20 cellular contexts compared by ENCODE assay signal in the genomic region with DNA sequence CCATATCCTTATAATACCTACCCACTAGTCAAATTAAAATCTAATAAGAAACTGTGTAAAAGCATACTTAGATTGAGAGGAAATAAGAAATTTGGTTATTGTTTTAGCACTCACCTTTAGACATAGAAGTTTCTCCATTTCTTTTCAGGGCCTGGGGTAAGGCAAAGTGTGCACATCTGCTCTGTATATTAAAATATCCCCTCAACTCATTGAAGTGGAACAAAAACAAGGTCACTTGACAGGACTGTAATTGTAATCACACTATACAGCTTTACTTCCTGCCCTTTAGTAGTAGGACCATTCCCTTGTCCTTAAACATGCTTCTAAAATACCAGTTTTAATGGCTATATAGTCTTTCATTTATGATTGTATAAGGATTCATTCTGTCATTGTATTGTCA. TPM values are rescaled to one million over a fixed set of nuclear protein-coding genes. Genes with fewer than 3 reads are reported as not detected.
DNase-seq lines count a peak whose midpoint lies in the region; TF ChIP-seq lines count a peak whose summit lies in the region.
"Had no signal": no experiment of that assay in that cellular context is flagged by ENCODE, and none has a peak within 500 bp of the region (broad histone marks: within the 10 kb centered on the region; RNA-seq: fewer than 3 reads in every experiment).

No MANE protein-coding gene starts in this region.

- no peaks in the 10 kb centered on the region for H3K27me3 Mint-ChIP-seq in activated naive CD4-positive, alpha-beta T cell treated with anti-CD3 and anti-CD28 coated beads, Interleukin-2, amount 10 ng/mL, durations not matched to agents 7 days and 5 days
- no peaks in the 10 kb centered on the region for H3K27me3 Mint-ChIP-seq in activated T-helper 1 cell treated with anti-CD3 and anti-CD28 coated beads, Interleukin-12 subunit alpha, Interleukin-12 subunit beta, Interleukin-2, Interleukin-4 antibody, amounts not matched to agents 30 ng/mL and 10 ng/mL and 1 ng/mL, durations not matched to agents 14 hours and 24 hours and 36 hours (ENCODE audit: insufficient read depth)

- peak overlapping the region; percentile 64 for H3K27ac ChIP-seq in HL-60 (replicated peaks)
- H3K27ac ChIP-seq in spleen: peak overlapping the region in 7 of 8 donors; percentile 67 to 87 (median 83)
- H3K27ac ChIP-seq: neural progenitor cell, psoas muscle, RWPE1, VCaP had no signal

- intact Hi-C loops in activated T-helper 1 cell treated with anti-CD3 and anti-CD28 coated beads, Interleukin-12 subunit alpha, Interleukin-12 subunit beta, Interleukin-2, Interleukin-4 antibody, amounts not matched to agents 30 ng/mL and 10 ng/mL and 1 ng/mL, durations not matched to agents 14 hours and 24 hours and 36 hours (cut with micrococcal nuclease): no loop called here
- intact Hi-C loops in spleen (cut with DNase I; ENCODE audit: low total_unique reads): no loop called here

- peak overlapping the region; percentile 94 for H3K27ac Mint-ChIP-seq in activated naive CD4-positive, alpha-beta T cell treated with anti-CD3 and anti-CD28 coated beads, Interleukin-2, amount 10 ng/mL, durations not matched to agents 7 days and 5 days
- peak overlapping the region; percentile 36 for H3K27ac Mint-ChIP-seq in activated T-helper 1 cell treated with anti-CD3 and anti-CD28 coated beads, Interleukin-12 subunit alpha, Interleukin-12 subunit beta, Interleukin-2, Interleukin-4 antibody, amounts not matched to agents 30 ng/mL and 10 ng/mL and 1 ng/mL, durations not matched to agents 14 hours and 24 hours and 36 hours
- H3K27ac Mint-ChIP-seq: GM23338, neural progenitor cell had no signal

- no peaks in the 10 kb centered on the region for H3K9me3 Mint-ChIP-seq in activated naive CD4-positive, alpha-beta T cell treated with anti-CD3 and anti-CD28 coated beads, Interleukin-2, amount 10 ng/mL, durations not matched to agents 7 days and 5 days
- H3K9me3 Mint-ChIP-seq in activated T-helper 1 cell treated with anti-CD3 and anti-CD28 coated beads, Interleukin-12 subunit alpha, Interleukin-12 subunit beta, Interleukin-2, Interleukin-4 antibody, amounts not matched to agents 30 ng/mL and 10 ng/mL and 1 ng/mL, durations not matched to agents 14 hours and 24 hours and 36 hours: no peaks in the 10 kb centered on the region
- H3K9me3 Mint-ChIP-seq: GM23338 had no signal

- peaks cover 84% of the 10 kb centered on the region for H3K4me1 Mint-ChIP-seq in activated naive CD4-positive, alpha-beta T cell treated with anti-CD3 and anti-CD28 coated beads, Interleukin-2, amount 10 ng/mL, durations not matched to agents 7 days and 5 days
- peaks cover 75% of the 10 kb centered on the region for H3K4me1 Mint-ChIP-seq in activated T-helper 1 cell treated with anti-CD3 and anti-CD28 coated beads, Interleukin-12 subunit alpha, Interleukin-12 subunit beta, Interleukin-2, Interleukin-4 antibody, amounts not matched to agents 30 ng/mL and 10 ng/mL and 1 ng/mL, durations not matched to agents 14 hours and 24 hours and 36 hours (ENCODE audit: low read depth)

- CTCF ChIA-PET in activated naive CD4-positive, alpha-beta T cell treated with anti-CD3 and anti-CD28 coated beads, Interleukin-2, amount 10 ng/mL, durations not matched to agents 7 days and 5 days (lab: Charles Lee): interaction anchor here (0.9 to 2.4 kb wide), 4 partner anchors 20 to 119 kb away, joined by 3 to 13 read pairs (median 3); no protein-coding TSS in a partner anchor

- no peaks in the 10 kb centered on the region for H3K9me3 ChIP-seq in spleen
- H3K9me3 ChIP-seq: psoas muscle had no signal

- H3K36me3 Mint-ChIP-seq in activated naive CD4-positive, alpha-beta T cell treated with anti-CD3 and anti-CD28 coated beads, Interleukin-2, amount 10 ng/mL, durations not matched to agents 7 days and 5 days: peaks cover 52% of the 10 kb centered on the region
- peaks cover 21% of the 10 kb centered on the region for H3K36me3 Mint-ChIP-seq in activated T-helper 1 cell treated with anti-CD3 and anti-CD28 coated beads, Interleukin-12 subunit alpha, Interleukin-12 subunit beta, Interleukin-2, Interleukin-4 antibody, amounts not matched to agents 30 ng/mL and 10 ng/mL and 1 ng/mL, durations not matched to agents 14 hours and 24 hours and 36 hours (ENCODE audit: low read depth)

- H3K4me1 ChIP-seq in spleen: peaks cover 18 to 100% (median 59%) of the 10 kb centered on the region in 6 donors

- TF ChIP-seq POLR2A in spleen (IDR thresholded peaks at IDR 0.05): no peak

- no peak overlapping the region for H3K4me3 ChIP-seq in HL-60 (replicated peaks; ENCODE audit: insufficient read depth, low read length)
- H3K4me3 ChIP-seq in spleen: peak overlapping the region in 1 of 8 donors; percentile 55
- H3K4me3 ChIP-seq: GM23338, neural progenitor cell, psoas muscle had no signal

- no peaks in the 10 kb centered on the region for H3K27me3 ChIP-seq in HL-60 (ENCODE audit: insufficient read depth, poor library complexity, severe bottlenecking)
- no peaks in the 10 kb centered on the region for H3K27me3 ChIP-seq in spleen (replicated peaks in 1 of 7)
- H3K27me3 ChIP-seq: neural progenitor cell had no signal

- peak overlapping the region; percentile 38 for H3K4me3 Mint-ChIP-seq in activated naive CD4-positive, alpha-beta T cell treated with anti-CD3 and anti-CD28 coated beads, Interleukin-2, amount 10 ng/mL, durations not matched to agents 7 days and 5 days
- H3K4me3 Mint-ChIP-seq in activated T-helper 1 cell treated with anti-CD3 and anti-CD28 coated beads, Interleukin-12 subunit alpha, Interleukin-12 subunit beta, Interleukin-2, Interleukin-4 antibody, amounts not matched to agents 30 ng/mL and 10 ng/mL and 1 ng/mL, durations not matched to agents 14 hours and 24 hours and 36 hours: peak overlapping the region; percentile 24
- H3K4me3 Mint-ChIP-seq: GM23338, neural progenitor cell had no signal

- no peak for DNase-seq in activated naive CD4-positive, alpha-beta T cell treated with anti-CD3 and anti-CD28 coated beads, Interleukin-2, amount 10 ng/mL, durations not matched to agents 7 days and 5 days
- DNase-seq in activated naive CD4-positive, alpha-beta T cell treated with Interleukin-2 at 50 U/mL for 16 hours: no peak
- DNase-seq in HL-60 (ENCODE audit: low read depth in 1 of 2, low spot score in 1 of 2) (no peak), spleen (no peak), dermis blood vessel endothelial cell (no peak), midbrain (lab: John Stamatoyannopoulos, UW) (no peak), Kasumi-1 (lab: John Stamatoyannopoulos, UW) (no peak)
- no peak for DNase-seq in activated T-helper 1 cell treated with anti-CD3 and anti-CD28 coated beads, Interleukin-12 subunit alpha, Interleukin-12 subunit beta, Interleukin-2, Interleukin-4 antibody, amounts not matched to agents 30 ng/mL and 10 ng/mL and 1 ng/mL, durations not matched to agents 14 hours and 24 hours and 36 hours (ENCODE audit: low spot score)
- DNase-seq: activated gamma-delta T cell; DMS153; mesendoderm; NCI-H146; NCI-H226; psoas muscle; small intestine; stimulated activated CD4-positive, alpha-beta T cell treated with anti-CD3 and anti-CD28 coated beads, Interleukin-4, amount 100 ng/mL, for 4 hours had no signal

- TF ChIP-seq CTCF in HL-60 (IDR thresholded peaks at IDR 0.05; ENCODE audit: insufficient read depth, low read length): no peak
- TF ChIP-seq CTCF in spleen (IDR thresholded peaks at IDR 0.05 in 8 of 11, conservative IDR thresholded peaks at IDR 0.05 in 3 of 11): no peak

- no peaks in the 10 kb centered on the region for H3K36me3 ChIP-seq in spleen
- H3K36me3 ChIP-seq: neural progenitor cell had no signal

RNA-seq across cellular contexts. Expression of a gene that starts 15.3 kb away (rescaled TPM):
- total RNA-seq in activated T-helper 1 cell treated with anti-CD3 and anti-CD28 coated beads, Interleukin-12 subunit alpha, Interleukin-12 subunit beta, Interleukin-2, Interleukin-4 antibody, amounts not matched to agents 30 ng/mL and 10 ng/mL and 1 ng/mL, durations not matched to agents 14 hours and 24 hours and 36 hours: 38.5 and 42.6 TPM in 2 replicates
- total RNA-seq in spleen (10 to 100 TPM; 33.5 to 60.8 (median 55.8) TPM), dermis blood vessel endothelial cell (17.0 and 18.4 TPM in 2 replicates)
- polyA plus RNA-seq in spleen: 10 to 100 TPM in 2 of 3 donors, 1 to 10 TPM in 1; 8.9 to 12.8 (median 10.1) TPM
